Comparison of ENCODE assay signal across 1 cellular context in the genomic region with DNA sequence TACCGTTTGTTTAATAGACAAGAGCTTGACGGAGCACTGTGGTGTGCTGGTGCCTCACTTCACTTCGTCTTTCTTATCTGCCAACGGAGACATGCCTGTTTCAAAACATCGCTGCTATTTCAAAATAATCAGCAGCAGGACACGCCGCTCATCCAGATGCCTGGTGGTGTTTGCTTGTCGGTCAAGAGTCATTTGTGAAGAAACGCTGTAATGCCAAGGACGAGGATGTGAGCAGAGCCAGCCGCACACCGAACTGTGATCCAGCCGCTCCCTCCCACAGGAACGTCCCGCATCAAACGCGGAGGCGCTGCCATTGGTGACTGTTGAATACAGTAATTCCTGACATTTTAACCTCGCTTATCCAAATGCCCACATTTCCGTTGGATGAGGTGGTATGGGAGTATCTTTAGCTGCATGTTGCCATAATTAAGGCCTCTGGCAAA.
TF ChIP-seq lines count a peak whose summit lies in the region.

No MANE protein-coding gene starts in this region.

TF ChIP-seq in GM23338, 12 proteins besides CTCF, POLR2A, EP300 and RAD21 (continued from another document):
- TF ChIP-seq, protein P1, sequence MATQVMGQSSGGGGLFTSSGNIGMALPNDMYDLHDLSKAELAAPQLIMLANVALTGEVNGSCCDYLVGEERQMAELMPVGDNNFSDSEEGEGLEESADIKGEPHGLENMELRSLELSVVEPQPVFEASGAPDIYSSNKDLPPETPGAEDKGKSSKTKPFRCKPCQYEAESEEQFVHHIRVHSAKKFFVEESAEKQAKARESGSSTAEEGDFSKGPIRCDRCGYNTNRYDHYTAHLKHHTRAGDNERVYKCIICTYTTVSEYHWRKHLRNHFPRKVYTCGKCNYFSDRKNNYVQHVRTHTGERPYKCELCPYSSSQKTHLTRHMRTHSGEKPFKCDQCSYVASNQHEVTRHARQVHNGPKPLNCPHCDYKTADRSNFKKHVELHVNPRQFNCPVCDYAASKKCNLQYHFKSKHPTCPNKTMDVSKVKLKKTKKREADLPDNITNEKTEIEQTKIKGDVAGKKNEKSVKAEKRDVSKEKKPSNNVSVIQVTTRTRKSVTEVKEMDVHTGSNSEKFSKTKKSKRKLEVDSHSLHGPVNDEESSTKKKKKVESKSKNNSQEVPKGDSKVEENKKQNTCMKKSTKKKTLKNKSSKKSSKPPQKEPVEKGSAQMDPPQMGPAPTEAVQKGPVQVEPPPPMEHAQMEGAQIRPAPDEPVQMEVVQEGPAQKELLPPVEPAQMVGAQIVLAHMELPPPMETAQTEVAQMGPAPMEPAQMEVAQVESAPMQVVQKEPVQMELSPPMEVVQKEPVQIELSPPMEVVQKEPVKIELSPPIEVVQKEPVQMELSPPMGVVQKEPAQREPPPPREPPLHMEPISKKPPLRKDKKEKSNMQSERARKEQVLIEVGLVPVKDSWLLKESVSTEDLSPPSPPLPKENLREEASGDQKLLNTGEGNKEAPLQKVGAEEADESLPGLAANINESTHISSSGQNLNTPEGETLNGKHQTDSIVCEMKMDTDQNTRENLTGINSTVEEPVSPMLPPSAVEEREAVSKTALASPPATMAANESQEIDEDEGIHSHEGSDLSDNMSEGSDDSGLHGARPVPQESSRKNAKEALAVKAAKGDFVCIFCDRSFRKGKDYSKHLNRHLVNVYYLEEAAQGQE (IDR thresholded peaks at IDR 0.05; ENCODE audit: unreplicated experiment), result no peak
